Comparison of ENCODE assay signal across 7 cellular contexts in the genomic region with DNA sequence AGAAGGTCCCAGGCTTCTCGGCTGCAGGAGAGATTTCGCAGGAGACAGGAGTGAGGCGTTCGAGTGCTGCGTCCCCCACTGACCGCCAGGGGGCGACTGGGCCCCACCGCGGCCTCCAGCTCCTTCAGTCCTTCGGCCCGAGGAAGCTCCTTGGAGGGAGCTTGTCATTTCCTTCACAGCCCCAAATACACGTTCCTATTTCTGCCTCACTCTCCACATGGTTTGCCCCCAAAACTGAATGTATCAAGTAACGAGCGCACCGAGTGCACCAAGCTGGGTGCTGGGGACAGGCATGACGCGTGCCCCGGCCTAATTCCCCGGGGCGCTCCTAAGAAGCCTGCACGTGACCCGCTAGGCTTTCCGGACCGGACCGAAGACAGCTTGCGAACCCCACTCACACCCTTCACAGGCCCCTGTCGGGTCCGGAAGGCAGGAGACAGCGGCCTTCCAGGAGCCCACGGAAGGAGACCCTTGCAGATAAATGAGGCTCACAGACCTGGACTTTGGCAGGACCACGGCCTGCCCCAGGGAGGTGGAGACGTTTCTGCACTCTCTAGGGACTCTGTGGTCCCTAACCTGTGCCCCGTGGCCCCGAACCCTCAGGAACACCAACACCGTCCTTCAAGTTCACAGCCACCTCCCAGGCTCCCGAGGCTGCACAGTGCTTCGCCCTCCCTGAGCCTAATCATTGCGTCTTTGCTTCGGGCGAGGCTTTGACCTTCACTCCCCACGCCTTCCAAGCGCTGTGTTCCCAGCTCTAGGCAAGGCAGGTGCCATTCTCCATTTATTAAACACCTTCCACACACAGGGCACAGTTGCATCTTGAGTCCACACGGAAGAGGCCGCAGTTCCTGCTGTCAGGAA. TPM values are rescaled to one million over a fixed set of nuclear protein-coding genes. Genes with fewer than 3 reads are reported as not detected.
DNase-seq lines count a peak whose midpoint lies in the region; ATAC-seq and TF ChIP-seq lines count a peak whose summit lies in the region.

No MANE protein-coding gene starts in this region.

- H3K36me3 ChIP-seq in OCI-LY1 (ENCODE audit: insufficient read depth, low read length) (no peaks in the 10 kb centered on the region), heart left ventricle (no peaks in the 10 kb centered on the region)

- DNase-seq in activated naive CD4-positive, alpha-beta T cell treated with anti-CD3 and anti-CD28 coated beads for 36 hours = peak; percentile 62
- peak; percentile 41 to 79 (median 54) for DNase-seq in heart left ventricle
- peak; percentile 17 for DNase-seq in pons (ENCODE audit: low spot score)

- no peak overlapping the region for H2AFZ ChIP-seq in OCI-LY1 (ENCODE audit: low read length)

- no peaks in the 10 kb centered on the region for H3K4me1 Mint-ChIP-seq in activated naive CD4-positive, alpha-beta T cell treated with anti-CD3 and anti-CD28 coated beads for 36 hours (ENCODE audit: low read depth)

- H3K4me3 Mint-ChIP-seq in activated naive CD4-positive, alpha-beta T cell treated with anti-CD3 and anti-CD28 coated beads for 36 hours = no peak overlapping the region

- no peaks in the 10 kb centered on the region for H3K9me2 ChIP-seq in OCI-LY1 (ENCODE audit: low read depth, low read length)

- ATAC-seq in HG02798 (IDR thresholded peaks at IDR 0.05; ENCODE audit: poor library complexity, unreplicated experiment) = peak; percentile 70
- peak in 3 of 4 donors; percentile 46 to 75 (median 64) for ATAC-seq in heart left ventricle
- ATAC-seq in GM18517 (IDR thresholded peaks at IDR 0.05; ENCODE audit: unreplicated experiment) = no peak

- H3K4me3 ChIP-seq in OCI-LY1 (ENCODE audit: low read depth, low read length, poor library complexity, severe bottlenecking) (no peak overlapping the region), heart left ventricle (peak overlapping the region in 4 of 12 donors; percentile 23 to 40 (median 32))

- H3K36me3 Mint-ChIP-seq in activated naive CD4-positive, alpha-beta T cell treated with anti-CD3 and anti-CD28 coated beads for 36 hours (ENCODE audit: low read depth) = no peaks in the 10 kb centered on the region

- no peaks in the 10 kb centered on the region for H3F3A ChIP-seq in OCI-LY1 (ENCODE audit: insufficient read depth, low read length)

- no peak overlapping the region for H3K4me2 ChIP-seq in OCI-LY1 (ENCODE audit: low read length)

- WGBS in heart left ventricle, 4 donors = 58 to 70% (median 63%) methylated on average over 35 to 44 of the region's 44 CpGs

- no peak overlapping the region for H3K27ac Mint-ChIP-seq in activated naive CD4-positive, alpha-beta T cell treated with anti-CD3 and anti-CD28 coated beads for 36 hours

- no peak overlapping the region for H3K27ac ChIP-seq in OCI-LY1 (ENCODE audit: low read depth, low read length, poor library complexity, severe bottlenecking)
- H3K27ac ChIP-seq in heart left ventricle = no peak overlapping the region

- H4K20me1 ChIP-seq in OCI-LY1 (ENCODE audit: insufficient read depth, low read length) = no peaks in the 10 kb centered on the region

- no peaks in the 10 kb centered on the region for H3K27me3 ChIP-seq in OCI-LY1 (ENCODE audit: insufficient read depth, low read length)
- peaks cover 0 to 6% (median 0%) of the 10 kb centered on the region in 9 donors for H3K27me3 ChIP-seq in heart left ventricle

- no peaks in the 10 kb centered on the region for H3K79me2 ChIP-seq in OCI-LY1 (ENCODE audit: insufficient read depth, low read length)

- intact Hi-C loops in activated naive CD4-positive, alpha-beta T cell treated with anti-CD3 and anti-CD28 coated beads for 36 hours (cut with micrococcal nuclease) = loop anchor here (1.0 kb wide), 1 partner anchor 340 kb away; no protein-coding TSS in a partner anchor
- intact Hi-C loops in heart left ventricle (cut with DNase I) = loop anchor here in 3 of 10 donors (5.0 kb wide), 1 partner anchor 42 kb away; no protein-coding TSS in a partner anchor

- CTCF ChIA-PET in activated naive CD4-positive, alpha-beta T cell treated with anti-CD3 and anti-CD28 coated beads for 36 hours (lab: Charles Lee) = interaction anchor here (0.7 to 3.8 kb wide), 9 partner anchors 10 to 339 kb away, joined by 3 to 41 read pairs (median 4); partner anchors contain the start of gene FAHD2A

- H3K27me3 Mint-ChIP-seq in activated naive CD4-positive, alpha-beta T cell treated with anti-CD3 and anti-CD28 coated beads for 36 hours (ENCODE audit: low read depth) = no peaks in the 10 kb centered on the region

- H3K9ac ChIP-seq in OCI-LY1 (ENCODE audit: low read length) = no peak overlapping the region

- H3K4me1 ChIP-seq in OCI-LY1 (ENCODE audit: insufficient read depth, low read length, severe bottlenecking) = no peaks in the 10 kb centered on the region
- peaks cover 0 to 22% (median 5%) of the 10 kb centered on the region in 12 donors for H3K4me1 ChIP-seq in heart left ventricle

- H3K9me3 ChIP-seq in OCI-LY1 (ENCODE audit: low read length) = no peaks in the 10 kb centered on the region
- no peaks in the 10 kb centered on the region for H3K9me3 ChIP-seq in heart left ventricle

- H3K9me3 Mint-ChIP-seq in activated naive CD4-positive, alpha-beta T cell treated with anti-CD3 and anti-CD28 coated beads for 36 hours = no peaks in the 10 kb centered on the region

- no peak for TF ChIP-seq POLR2A in heart left ventricle (IDR thresholded peaks at IDR 0.05)

- TF ChIP-seq CTCF in GM12872 (IDR thresholded peaks at IDR 0.05; ENCODE audit: insufficient read depth, low read depth, low read length) (peak; percentile 98), OCI-LY1 (IDR thresholded peaks at IDR 0.05; ENCODE audit: low read length) (peak; percentile 83), heart left ventricle (IDR thresholded peaks at IDR 0.05) (peak; percentile 74 to 95 (median 87))

RNA-seq across cellular contexts. Expression of gene FAHD2A, which starts 13.0 kb away (rescaled TPM):
- 10 to 100 TPM; 49.3 to 50.7 TPM for total RNA-seq in activated naive CD4-positive, alpha-beta T cell treated with anti-CD3 and anti-CD28 coated beads for 36 hours
- 10 to 100 TPM; 26.2 to 51.7 (median 34.6) TPM for total RNA-seq in heart left ventricle
- polyA plus RNA-seq in heart left ventricle = 10 to 100 TPM; 31.5 to 37.6 TPM
